In genomic region chr14:52315355-52315718, GRCh38 we compare ENCODE assay signal across 8 cellular contexts. TPM values are rescaled to one million over a fixed set of nuclear protein-coding genes. Genes with fewer than 3 reads are reported as not detected.
DNase-seq lines count a peak whose midpoint lies in the region; ATAC-seq and TF ChIP-seq lines count a peak whose summit lies in the region.

No MANE protein-coding gene starts in this region.

- H3K27ac ChIP-seq in ACC112 (ENCODE audit: low read depth, low read length) (no peak overlapping the region), breast epithelium (peak overlapping the region in 1 of 2 donors; percentile 58)

- DNase-seq in breast epithelium (ENCODE audit: low spot score in 2 of 2) (no peak), mucosa of descending colon (peak in 1 of 3 donors; percentile 26), midbrain (lab: John Stamatoyannopoulos, UW) (no peak), cerebellum (ENCODE audit: low spot score) (no peak), pons (ENCODE audit: low spot score) (no peak)

- no peak for TF ChIP-seq POLR2A in breast epithelium (IDR thresholded peaks at IDR 0.05)

- intact Hi-C loops in breast epithelium (cut with DNase I; ENCODE audit: low total_unique reads) = no loop called here
- intact Hi-C loops in mucosa of descending colon (cut with DNase I, micrococcal nuclease) = no loop called here

- H3K36me3 ChIP-seq in ACC112 (ENCODE audit: insufficient read depth, low read length) (peaks cover 8% of the 10 kb centered on the region), breast epithelium (no peaks in the 10 kb centered on the region), mucosa of descending colon (ENCODE audit: low read depth) (no peaks in the 10 kb centered on the region)

- TF ChIP-seq CTCF in breast epithelium (IDR thresholded peaks at IDR 0.05) (no peak), mucosa of descending colon (IDR thresholded peaks at IDR 0.05) (no peak)

- H3K4me1 ChIP-seq in ACC112 (ENCODE audit: control insufficient read depth, insufficient read depth, low read length, unreplicated experiment) (peaks cover 53% of the 10 kb centered on the region), breast epithelium (no peaks in the 10 kb centered on the region), mucosa of descending colon (ENCODE audit: low read depth) (peaks cover 10% of the 10 kb centered on the region)

- H3K4me3 ChIP-seq in ACC112 (ENCODE audit: low read depth, low read length) (peak overlapping the region; percentile 98), breast epithelium (peak overlapping the region; percentile 50 to 65 (median 56)), mucosa of descending colon (peak overlapping the region; percentile 38)

- no peak overlapping the region for H2AFZ ChIP-seq in ACC112 (ENCODE audit: low read length, unreplicated experiment)

- H3K9me3 ChIP-seq in breast epithelium (no peaks in the 10 kb centered on the region), mucosa of descending colon (no peaks in the 10 kb centered on the region)

- ATAC-seq in HG03439 (IDR thresholded peaks at IDR 0.05; ENCODE audit: unreplicated experiment) = peak; percentile 6
- ATAC-seq in mucosa of descending colon = peak; percentile 32
- no peak for ATAC-seq in GM19351 (IDR thresholded peaks at IDR 0.05; ENCODE audit: unreplicated experiment)

- peaks cover 57% of the 10 kb centered on the region for H3K79me2 ChIP-seq in ACC112 (ENCODE audit: control insufficient read depth, insufficient read depth, low read length, unreplicated experiment)

- no peaks in the 10 kb centered on the region for H3K27me3 ChIP-seq in ACC112 (ENCODE audit: insufficient read depth, low read length)
- peaks cover 0 to 6% of the 10 kb centered on the region in 2 donors for H3K27me3 ChIP-seq in breast epithelium

RNA-seq across cellular contexts. Expression of gene PTGER2, which starts 1.2 kb away (rescaled TPM):
- total RNA-seq in breast epithelium (1 to 10 TPM; 1.8 to 5.9 (median 4.9) TPM), mucosa of descending colon (1 to 10 TPM; 3.2 to 8.1 (median 4.1) TPM), cerebellum (0.45 TPM)

RNA-seq across cellular contexts. Expression of gene PTGDR, which starts 47.8 kb away (rescaled TPM):
- total RNA-seq in breast epithelium = 1 to 10 TPM; 1.2 to 3.2 (median 1.3) TPM
- total RNA-seq in mucosa of descending colon = 10 to 100 TPM in 2 of 3 donors, 1 to 10 TPM in 1; 10.0 to 23.7 (median 20.9) TPM
- total RNA-seq in cerebellum = 0.36 TPM

Comparison
In these comparisons a context has a peak if more than half of its experiments do, and no peak if none do; other contexts are left out.
1. H3K4me3 ChIP-seq: peak in every context shown above with its lines; median percentile 98 in ACC112; 56 in breast epithelium; 38 in mucosa of descending colon.